ENCODE assay signal across 11 cellular contexts in the genomic region with DNA sequence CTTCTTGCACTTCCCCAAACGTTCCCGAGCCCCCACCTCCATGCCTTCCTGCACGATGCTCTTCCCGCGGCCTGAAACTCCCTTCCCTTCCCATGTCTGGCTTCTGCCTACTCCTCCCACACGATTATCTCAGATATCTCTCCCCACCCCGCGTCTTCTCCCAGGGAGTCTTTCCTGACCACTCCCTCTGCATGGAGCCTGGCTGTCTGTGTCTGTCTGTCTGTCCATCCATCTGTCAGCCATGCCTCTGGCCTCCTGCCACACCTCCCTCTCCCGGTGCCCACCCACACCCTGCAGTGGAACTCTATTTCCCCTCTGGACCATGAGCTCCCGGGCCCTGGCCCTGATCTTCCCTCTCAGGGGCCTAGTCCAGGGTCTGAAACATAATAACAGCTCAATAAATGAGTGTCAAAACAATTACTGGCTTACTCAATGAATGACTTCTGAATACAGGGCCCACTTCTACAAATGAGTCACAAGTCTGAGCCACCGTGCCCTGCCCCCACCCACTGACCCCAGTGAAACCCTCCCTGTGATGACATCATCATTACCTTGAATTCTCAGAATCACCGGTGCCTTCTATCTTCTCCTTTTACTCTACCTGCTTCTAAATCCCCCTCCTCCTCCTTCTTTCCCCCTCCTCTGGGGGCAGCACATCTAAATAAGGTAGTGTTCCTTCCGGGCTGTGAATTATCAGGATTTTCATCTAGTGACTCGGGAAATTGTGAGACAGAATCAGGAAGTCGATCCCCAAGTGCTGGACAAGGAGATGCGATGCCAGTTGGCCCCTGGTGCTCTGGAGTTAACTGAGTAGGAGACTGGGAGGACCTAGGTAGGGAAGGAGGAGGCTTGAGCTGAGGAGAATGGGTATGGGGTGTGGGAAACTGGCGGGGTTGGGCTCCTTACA. TPM values are rescaled to one million over a fixed set of nuclear protein-coding genes. Genes with fewer than 3 reads are reported as not detected.
A peak's percentile ranks its signal among the peaks of the same experiment; 100 is the strongest.
DNase-seq lines count a peak whose midpoint lies in the region; ATAC-seq, FAIRE-seq and TF ChIP-seq lines count a peak whose summit lies in the region.
"Had no signal": no experiment of that assay in that cellular context is flagged by ENCODE, and none has a peak within 500 bp of the region (broad histone marks: within the 10 kb centered on the region; RNA-seq: fewer than 3 reads in every experiment).

No MANE protein-coding gene starts in this region.

- peaks cover 0 to 16% (median 8%) of the 10 kb centered on the region in 3 donors for H3K27me3 Mint-ChIP-seq in naive B cell
- H3K27me3 Mint-ChIP-seq: CD4-positive, alpha-beta T cell had no signal

- no peak overlapping the region for H3K4me3 ChIP-seq in small intestine (ENCODE audit: low read depth in 1 of 2, low read length in 2 of 2)
- H3K4me3 ChIP-seq in aorta (ENCODE audit: low read length in 2 of 2) = no peak overlapping the region
- no peak overlapping the region for H3K4me3 ChIP-seq in lower leg skin (ENCODE audit: low read depth, poor library complexity, severe bottlenecking)
- H3K4me3 ChIP-seq: dorsolateral prefrontal cortex had no signal

- H3K4me3 Mint-ChIP-seq in naive B cell = no peak overlapping the region
- H3K4me3 Mint-ChIP-seq: CD4-positive, alpha-beta T cell had no signal

- peak; percentile 75 for DNase-seq in A172 (ENCODE audit: low spot score)
- DNase-seq in NCI-H226 = peak; percentile 87
- peak; percentile 73 for DNase-seq in activated T-helper 9 cell treated with anti-CD3 and anti-CD28 coated beads, Interleukin-2, amount 50 U/mL, for 16 hours (ENCODE audit: low read depth)
- no peak for DNase-seq in naive B cell
- DNase-seq in small intestine = no peak
- DNase-seq in aorta = no peak
- no peak for DNase-seq in lower leg skin (ENCODE audit: low spot score in 2 of 2)
- DNase-seq: dorsolateral prefrontal cortex had no signal

- peak overlapping the region in 4 of 6 donors; percentile 15 to 78 (median 48) for H3K27ac Mint-ChIP-seq in naive B cell
- H3K27ac Mint-ChIP-seq: CD4-positive, alpha-beta T cell had no signal

- FAIRE-seq in small intestine (lab: Jason Lieb, UNC) = no peak

- H3K4me1 Mint-ChIP-seq in naive B cell = no peaks in the 10 kb centered on the region

- no peak for TF ChIP-seq POLR2A in lower leg skin (IDR thresholded peaks at IDR 0.05)

- H3K4me1 ChIP-seq in small intestine (ENCODE audit: control insufficient read depth in 2 of 2, insufficient read depth in 1 of 2, low read depth in 1 of 2, low read length in 1 of 2) (peaks cover 0 to 5% of the 10 kb centered on the region in 2 donors), aorta (ENCODE audit: control insufficient read depth in 1 of 2, insufficient read depth in 2 of 2, low read length in 2 of 2) (no peaks in the 10 kb centered on the region)

- WGBS in small intestine, 3 donors = 56 to 67% (median 56%) methylated on average over 17 of the region's 17 CpGs
- 76 to 78% methylated on average over 17 of the region's 17 CpGs for WGBS in aorta, 2 donors
- 35 to 38% methylated on average over 17 of the region's 17 CpGs for WGBS in lower leg skin, 2 donors

- intact Hi-C loops in aorta (cut with DNase I) (loop anchor here (5.0 kb wide), 2 partner anchors 692 to 747 kb away; no protein-coding TSS in a partner anchor), lower leg skin (cut with DNase I; ENCODE audit: low total_unique reads) (loop anchor here (10.0 kb wide), 1 partner anchor 695 kb away; no protein-coding TSS in a partner anchor)

- H3K9me3 Mint-ChIP-seq in naive B cell = no peaks in the 10 kb centered on the region
- H3K9me3 Mint-ChIP-seq: CD4-positive, alpha-beta T cell had no signal

- H3K36me3 ChIP-seq in small intestine (ENCODE audit: control insufficient read depth in 2 of 2, insufficient read depth in 2 of 2, low read length in 2 of 2) = no peaks in the 10 kb centered on the region
- H3K36me3 ChIP-seq in aorta (ENCODE audit: control insufficient read depth in 1 of 2, insufficient read depth in 2 of 2, low read length in 1 of 2) = no peaks in the 10 kb centered on the region

- H3K27me3 ChIP-seq in small intestine (ENCODE audit: control insufficient read depth in 2 of 2, insufficient read depth in 2 of 2, low read length in 2 of 2) = no peaks in the 10 kb centered on the region
- no peaks in the 10 kb centered on the region for H3K27me3 ChIP-seq in aorta (ENCODE audit: control insufficient read depth in 1 of 2, insufficient read depth in 2 of 2, low read length in 1 of 2)
- H3K27me3 ChIP-seq: dorsolateral prefrontal cortex had no signal

- no peaks in the 10 kb centered on the region for H3K9me3 ChIP-seq in small intestine (ENCODE audit: control insufficient read depth, low read depth)
- no peaks in the 10 kb centered on the region for H3K9me3 ChIP-seq in aorta (ENCODE audit: control insufficient read depth, low read length)

- H3K27ac ChIP-seq in small intestine (ENCODE audit: low read depth in 1 of 2, low read length in 1 of 2) (no peak overlapping the region), aorta (ENCODE audit: low read depth in 1 of 2, low read length in 2 of 2) (no peak overlapping the region)
- H3K27ac ChIP-seq: KMS-11 had no signal

- ATAC-seq in naive B cell (ENCODE audit: low read depth in 2 of 2) = no peak
- no peak for ATAC-seq in HG03108 (IDR thresholded peaks at IDR 0.05; ENCODE audit: unreplicated experiment)
- ATAC-seq in aorta (ENCODE audit: low FRiP score) = no peak

- H3K36me3 Mint-ChIP-seq in naive B cell = no peaks in the 10 kb centered on the region

- no peak for TF ChIP-seq CTCF in lower leg skin (IDR thresholded peaks at IDR 0.05)

RNA-seq across cellular contexts. Expression of gene PLB1, which starts 46.1 kb away (rescaled TPM):
- 0.65 and 1.0 TPM in 2 replicates for total RNA-seq in A172 (2014; rRNA removed; shearing (Covaris generic))
- 1 to 10 TPM in 1 of 6 donors, under 1 TPM in 3, not detected in 2; 0.17 to 2.3 (median 0.38) TPM for polyA plus RNA-seq in naive B cell (ENCODE audit: low read depth in 6 of 6)
- 1 to 10 TPM in 1 of 3 donors, under 1 TPM in 2; 0.45 to 1.3 (median 0.81) TPM for polyA plus RNA-seq in small intestine
- 10 to 100 TPM in 1 of 2 donors, 1 to 10 TPM in 1; 4.9 to 16.3 TPM for total RNA-seq in aorta
- polyA plus RNA-seq in aorta = 1 to 10 TPM; 5.3 to 8.9 TPM
- 10 to 100 TPM in 2 of 4 donors, 1 to 10 TPM in 2; 3.4 to 10.3 (median 8.9) TPM for total RNA-seq in lower leg skin

RNA-seq across cellular contexts. Expression of gene FOSL2, which starts 57.1 kb away (rescaled TPM):
- total RNA-seq in A172 (2014; rRNA removed; shearing (Covaris generic)) = 36.1 and 39.7 TPM in 2 replicates
- polyA plus RNA-seq in naive B cell (ENCODE audit: low read depth in 6 of 6) = under 1 TPM; 0.06 to 0.77 (median 0.11) TPM
- 10 to 100 TPM; 29.2 to 41.4 (median 40.0) TPM for polyA plus RNA-seq in small intestine
- total RNA-seq in aorta = 100 to 1,000 TPM; 184 to 260 TPM
- polyA plus RNA-seq in aorta = 10 to 100 TPM; 20.0 to 33.2 TPM
- 100 to 1,000 TPM; 189 to 423 (median 301) TPM for total RNA-seq in lower leg skin

Comparison
In these comparisons a context has a peak if more than half of its experiments do, and no peak if none do; other contexts are left out.
1. DNase-seq: peak in A172 (single experiment), NCI-H226 (single experiment) and activated T-helper 9 cell treated with anti-CD3 and anti-CD28 coated beads, Interleukin-2, amount 50 U/mL, for 16 hours (single experiment); none in naive B cell (single experiment), small intestine (single experiment), aorta (0 of 2) and lower leg skin (0 of 2).